Comparison of ENCODE assay signal across 1 cellular context in the genomic region with DNA sequence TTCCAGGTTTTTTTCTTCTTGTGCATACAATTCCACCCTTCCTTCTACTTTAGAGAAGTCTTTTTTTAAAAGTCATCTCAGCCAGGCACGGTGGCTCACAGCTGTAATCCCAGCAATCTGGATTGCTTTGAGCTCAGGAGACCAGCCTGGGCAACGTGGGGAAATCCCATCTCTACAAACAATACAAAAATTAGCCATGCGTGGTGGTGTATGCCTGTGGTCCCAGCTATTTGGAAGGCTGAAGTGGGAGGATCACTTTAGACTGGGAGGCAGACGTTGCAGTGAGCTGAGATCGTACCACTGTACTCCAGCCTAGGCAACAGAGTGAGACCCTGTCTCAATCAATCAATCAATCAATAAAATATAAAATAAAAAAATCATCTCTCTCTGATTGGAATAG.
TF ChIP-seq lines count a peak whose summit lies in the region.

No MANE protein-coding gene starts in this region.

TF ChIP-seq in WTC11, 78 proteins besides CTCF, POLR2A, EP300 and RAD21 (continued from another document):
- TF ChIP-seq, protein P1, sequence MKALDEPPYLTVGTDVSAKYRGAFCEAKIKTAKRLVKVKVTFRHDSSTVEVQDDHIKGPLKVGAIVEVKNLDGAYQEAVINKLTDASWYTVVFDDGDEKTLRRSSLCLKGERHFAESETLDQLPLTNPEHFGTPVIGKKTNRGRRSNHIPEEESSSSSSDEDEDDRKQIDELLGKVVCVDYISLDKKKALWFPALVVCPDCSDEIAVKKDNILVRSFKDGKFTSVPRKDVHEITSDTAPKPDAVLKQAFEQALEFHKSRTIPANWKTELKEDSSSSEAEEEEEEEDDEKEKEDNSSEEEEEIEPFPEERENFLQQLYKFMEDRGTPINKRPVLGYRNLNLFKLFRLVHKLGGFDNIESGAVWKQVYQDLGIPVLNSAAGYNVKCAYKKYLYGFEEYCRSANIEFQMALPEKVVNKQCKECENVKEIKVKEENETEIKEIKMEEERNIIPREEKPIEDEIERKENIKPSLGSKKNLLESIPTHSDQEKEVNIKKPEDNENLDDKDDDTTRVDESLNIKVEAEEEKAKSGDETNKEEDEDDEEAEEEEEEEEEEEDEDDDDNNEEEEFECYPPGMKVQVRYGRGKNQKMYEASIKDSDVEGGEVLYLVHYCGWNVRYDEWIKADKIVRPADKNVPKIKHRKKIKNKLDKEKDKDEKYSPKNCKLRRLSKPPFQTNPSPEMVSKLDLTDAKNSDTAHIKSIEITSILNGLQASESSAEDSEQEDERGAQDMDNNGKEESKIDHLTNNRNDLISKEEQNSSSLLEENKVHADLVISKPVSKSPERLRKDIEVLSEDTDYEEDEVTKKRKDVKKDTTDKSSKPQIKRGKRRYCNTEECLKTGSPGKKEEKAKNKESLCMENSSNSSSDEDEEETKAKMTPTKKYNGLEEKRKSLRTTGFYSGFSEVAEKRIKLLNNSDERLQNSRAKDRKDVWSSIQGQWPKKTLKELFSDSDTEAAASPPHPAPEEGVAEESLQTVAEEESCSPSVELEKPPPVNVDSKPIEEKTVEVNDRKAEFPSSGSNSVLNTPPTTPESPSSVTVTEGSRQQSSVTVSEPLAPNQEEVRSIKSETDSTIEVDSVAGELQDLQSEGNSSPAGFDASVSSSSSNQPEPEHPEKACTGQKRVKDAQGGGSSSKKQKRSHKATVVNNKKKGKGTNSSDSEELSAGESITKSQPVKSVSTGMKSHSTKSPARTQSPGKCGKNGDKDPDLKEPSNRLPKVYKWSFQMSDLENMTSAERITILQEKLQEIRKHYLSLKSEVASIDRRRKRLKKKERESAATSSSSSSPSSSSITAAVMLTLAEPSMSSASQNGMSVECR (CRISPR knock-in tag; IDR thresholded peaks at IDR 0.05; ENCODE audit: borderline replicate concordance): no peak
- TF ChIP-seq, protein P2, sequence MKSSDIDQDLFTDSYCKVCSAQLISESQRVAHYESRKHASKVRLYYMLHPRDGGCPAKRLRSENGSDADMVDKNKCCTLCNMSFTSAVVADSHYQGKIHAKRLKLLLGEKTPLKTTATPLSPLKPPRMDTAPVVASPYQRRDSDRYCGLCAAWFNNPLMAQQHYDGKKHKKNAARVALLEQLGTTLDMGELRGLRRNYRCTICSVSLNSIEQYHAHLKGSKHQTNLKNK (CRISPR knock-in tag; IDR thresholded peaks at IDR 0.05): no peak
- TF ChIP-seq SMAD3 (CRISPR knock-in tag; IDR thresholded peaks at IDR 0.05; ENCODE audit: borderline replicate concordance) (no peak), TCF7 (CRISPR knock-in tag; IDR thresholded peaks at IDR 0.05; ENCODE audit: low read depth) (no peak), OVOL2 (CRISPR knock-in tag; IDR thresholded peaks at IDR 0.05; ENCODE audit: borderline replicate concordance) (no peak), MYBL2 (CRISPR knock-in tag; IDR thresholded peaks at IDR 0.05) (no peak), SMAD4 (CRISPR knock-in tag; IDR thresholded peaks at IDR 0.05) (no peak), CBFB (CRISPR knock-in tag; IDR thresholded peaks at IDR 0.05; ENCODE audit: low read depth) (no peak)
- TF ChIP-seq, protein P3, sequence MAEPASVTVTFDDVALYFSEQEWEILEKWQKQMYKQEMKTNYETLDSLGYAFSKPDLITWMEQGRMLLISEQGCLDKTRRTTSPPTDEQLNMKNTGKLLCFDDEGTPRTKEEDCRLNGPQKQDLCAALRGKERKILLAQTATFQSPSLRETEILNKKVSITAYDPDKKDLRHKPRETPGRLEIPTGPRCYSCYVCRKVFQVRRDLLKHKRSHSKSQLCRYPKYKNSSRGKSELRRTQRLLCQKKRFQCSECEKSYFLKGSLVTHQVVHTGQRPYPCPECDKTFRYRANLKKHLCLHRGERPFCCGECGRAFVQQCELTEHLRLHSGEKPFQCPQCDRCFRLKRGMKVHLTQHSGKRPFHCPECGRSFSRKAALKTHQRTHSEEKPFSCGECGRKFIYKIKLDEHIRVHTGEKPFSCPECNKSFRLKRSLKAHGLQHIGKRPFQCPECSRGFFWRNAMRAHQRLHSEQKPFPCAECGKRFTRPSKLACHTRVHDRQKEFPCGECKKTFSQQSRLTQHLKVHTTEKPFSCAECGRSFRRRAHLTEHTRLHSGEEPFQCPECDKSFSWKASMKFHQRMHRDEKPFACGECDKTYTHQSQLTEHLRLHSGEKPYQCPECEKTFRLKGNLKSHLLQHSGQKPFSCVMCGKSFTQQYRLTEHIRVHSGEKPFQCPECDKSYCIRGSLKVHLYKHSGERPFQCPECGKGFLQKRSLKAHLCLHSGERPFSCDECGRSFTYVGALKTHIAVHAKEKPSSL (CRISPR knock-in tag; conservative IDR thresholded peaks at IDR 0.05): no peak
